In the genomic region with DNA sequence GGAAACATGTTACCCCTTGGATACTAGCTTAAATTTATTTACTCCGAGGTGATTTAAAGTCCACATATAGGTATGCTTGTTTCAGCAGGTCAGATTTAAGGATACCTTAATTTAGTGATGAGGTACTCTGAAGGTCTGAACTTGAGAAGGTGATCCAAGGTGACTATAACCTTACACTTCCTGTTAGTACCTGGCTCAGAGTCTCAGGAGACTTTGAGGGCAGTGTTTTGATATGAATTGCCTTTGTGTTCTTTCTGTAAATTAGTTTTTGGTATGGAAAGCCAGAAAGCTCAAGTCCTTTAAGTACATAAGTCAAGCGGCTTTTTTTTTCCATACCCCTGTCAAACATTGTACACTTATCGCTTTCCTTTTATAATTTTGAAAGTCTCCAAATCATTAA, we compare ENCODE assay signal across 15 cellular contexts.
DNase-seq lines count a peak whose midpoint lies in the region; ATAC-seq and TF ChIP-seq lines count a peak whose summit lies in the region.
"Had no signal": no experiment of that assay in that cellular context is flagged by ENCODE, and none has a peak within 500 bp of the region (broad histone marks: within the 10 kb centered on the region; RNA-seq: fewer than 3 reads in every experiment).

No MANE protein-coding gene starts in this region.

- CTCF ChIA-PET in HCT116 (lab: Charles Lee), result no interaction called here

- H3K4me1 Mint-ChIP-seq in stimulated activated memory B cell treated with anti-CD40 and anti-IgM and Interleukin-4, amounts not matched to agents 10 μg/mL and 1 μg/mL and 100 μg/mL, for 72 hours, result peaks cover 15% of the 10 kb centered on the region

- H3K4me3 ChIP-seq in HCT116 (replicated peaks in 1 of 2; ENCODE audit: low read depth in 1 of 2, low read length in 2 of 2) (peak overlapping the region in 1 of 2 experiments; percentile 35; a peak in 2 of 4 replicates), esophagus squamous epithelium (no peak overlapping the region), psoas muscle (no peak overlapping the region)
- H3K4me3 ChIP-seq: HAP-1, pancreas had no signal

- peak overlapping the region; percentile 86 for H3K27ac Mint-ChIP-seq in stimulated activated memory B cell treated with anti-CD40 and anti-IgM and Interleukin-4, amounts not matched to agents 10 μg/mL and 1 μg/mL and 100 μg/mL, for 72 hours

- RAD21 ChIA-PET in HCT116 (lab: Charles Lee; ENCODE audit: low non-redundant PET in 1 of 2, low total read pairs in 2 of 2, uncharacterized antibody in 2 of 2, unreplicated experiment in 2 of 2), result no interaction called here

- H3K27ac ChIP-seq in HCT116 (ENCODE audit: low read depth, low read length), result peak overlapping the region; percentile 88
- peak overlapping the region; percentile 41 to 90 (median 84) for H3K27ac ChIP-seq in esophagus squamous epithelium
- no peak overlapping the region for H3K27ac ChIP-seq in psoas muscle

- TF ChIP-seq CTCF in HCT116 (IDR thresholded peaks at IDR 0.05 in 2 of 3, conservative IDR thresholded peaks at IDR 0.05 in 1 of 3; ENCODE audit: borderline replicate concordance in 1 of 3, insufficient read depth in 1 of 3, low read depth in 2 of 3, low read length in 2 of 3) (no peak), esophagus squamous epithelium (IDR thresholded peaks at IDR 0.05) (no peak), psoas muscle (IDR thresholded peaks at IDR 0.05) (no peak)

- H3K27me3 ChIP-seq in HCT116 (ENCODE audit: insufficient read depth, low read length) (no peaks in the 10 kb centered on the region), esophagus squamous epithelium (no peaks in the 10 kb centered on the region), psoas muscle (ENCODE audit: insufficient read depth in 3 of 3, low read length in 2 of 3) (no peaks in the 10 kb centered on the region)
- H3K27me3 ChIP-seq: BE2C, pancreas had no signal

- POLR2A ChIA-PET in HCT116 (lab: Charles Lee), result interaction anchor here (1.3 to 1.8 kb wide), 2 partner anchors 15 to 571 kb away, joined by 3 to 10 read pairs; partner anchors contain the start of gene SOX4

- no peak for TF ChIP-seq RAD21 in HCT116 (IDR thresholded peaks at IDR 0.05; ENCODE audit: low read depth)

- H3K36me3 Mint-ChIP-seq in stimulated activated memory B cell treated with anti-CD40 and anti-IgM and Interleukin-4, amounts not matched to agents 10 μg/mL and 1 μg/mL and 100 μg/mL, for 72 hours, result peaks cover 13% of the 10 kb centered on the region

- H3K9me3 ChIP-seq in HCT116 (ENCODE audit: control insufficient read depth in 1 of 2, insufficient read depth in 1 of 2, low read depth in 1 of 2, low read length in 2 of 2), result no peaks in the 10 kb centered on the region; a peak in 1 of 4 replicates
- H3K9me3 ChIP-seq in esophagus squamous epithelium, result no peaks in the 10 kb centered on the region
- H3K9me3 ChIP-seq in psoas muscle, result no peaks in the 10 kb centered on the region
- H3K9me3 ChIP-seq: BE2C, HAP-1, pancreas had no signal

- no peaks in the 10 kb centered on the region for H3K27me3 Mint-ChIP-seq in stimulated activated memory B cell treated with anti-CD40 and anti-IgM and Interleukin-4, amounts not matched to agents 10 μg/mL and 1 μg/mL and 100 μg/mL, for 72 hours

- 77 to 79% methylated on average over 3 of the region's 3 CpGs for WGBS in esophagus squamous epithelium, 2 donors
- 88 to 93% (median 91%) methylated on average over 3 of the region's 3 CpGs for WGBS in psoas muscle, 3 donors

- no peaks in the 10 kb centered on the region for H3K9me3 Mint-ChIP-seq in stimulated activated memory B cell treated with anti-CD40 and anti-IgM and Interleukin-4, amounts not matched to agents 10 μg/mL and 1 μg/mL and 100 μg/mL, for 72 hours

- H3K4me1 ChIP-seq in HCT116 (ENCODE audit: control insufficient read depth in 1 of 2, insufficient read depth in 2 of 2, low read length in 2 of 2), result peaks cover 47 to 62% of the 10 kb centered on the region in 2 experiments
- H3K4me1 ChIP-seq in esophagus squamous epithelium, result peaks cover 0 to 28% (median 3%) of the 10 kb centered on the region in 3 donors
- H3K4me1 ChIP-seq in psoas muscle, result no peaks in the 10 kb centered on the region
- H3K4me1 ChIP-seq: BE2C had no signal

- H4K20me1 ChIP-seq in HCT116 (ENCODE audit: insufficient read depth), result no peaks in the 10 kb centered on the region

- 0 out of 2 replicates have a peak, but pooled peaks cover 2% of the 10 kb centered on the region for H3K9me2 ChIP-seq in HCT116 (ENCODE audit: insufficient read depth)

- ATAC-seq in HCT116, result peak; percentile 35; the same call in 1 of the 2 replicates
- ATAC-seq in stimulated activated memory B cell treated with anti-CD40 and anti-IgM and Interleukin-4, amounts not matched to agents 10 μg/mL and 1 μg/mL and 100 μg/mL, for 72 hours, result peak; percentile 49
- no peak for ATAC-seq in HG03432 (IDR thresholded peaks at IDR 0.05; ENCODE audit: unreplicated experiment)
- no peak for ATAC-seq in GM19452 (IDR thresholded peaks at IDR 0.05; ENCODE audit: unreplicated experiment)
- ATAC-seq in psoas muscle, result no peak

- DNase-seq in HCT116 (ENCODE audit: low read depth, low spot score) (no peak), NCI-H69 (lab: John Stamatoyannopoulos, UW) (peak; percentile 73), esophagus squamous epithelium (lab: John Stamatoyannopoulos, UW) (no peak), psoas muscle (no peak)
- DNase-seq: activated CD4-positive, alpha-beta T cell treated with anti-CD3 and anti-CD28 coated beads for 4 hours; activated gamma-delta T cell; BE2C; cerebellar nuclear complex; foreskin fibroblast; stimulated activated CD4-positive, alpha-beta T cell treated with anti-CD3 and anti-CD28 coated beads, Interleukin-4, amount 100 ng/mL, for 1 hour had no signal

- H3K36me3 ChIP-seq in HCT116 (ENCODE audit: control insufficient read depth in 1 of 2, insufficient read depth in 2 of 2, low read length in 2 of 2) (no peaks in the 10 kb centered on the region), esophagus squamous epithelium (no peaks in the 10 kb centered on the region), psoas muscle (ENCODE audit: insufficient read depth in 1 of 2, low read depth in 1 of 2) (no peaks in the 10 kb centered on the region)
- H3K36me3 ChIP-seq: BE2C, HAP-1, pancreas had no signal

- H2AFZ ChIP-seq in HCT116 (ENCODE audit: low read depth, low read length, poor library complexity, severe bottlenecking), result no peak overlapping the region

- H3K4me3 Mint-ChIP-seq in stimulated activated memory B cell treated with anti-CD40 and anti-IgM and Interleukin-4, amounts not matched to agents 10 μg/mL and 1 μg/mL and 100 μg/mL, for 72 hours, result no peak overlapping the region

- H3K4me2 ChIP-seq in HCT116 (ENCODE audit: low read length), result peak overlapping the region; percentile 71

- BruUV-seq in HCT116 (replicated peaks; lab: Mats Ljungman, UMichigan), result no TSS peak

- intact Hi-C loops in HCT116 (cut with micrococcal nuclease) (loop anchor here (1.0 kb wide), 1 partner anchor 564 kb away; no protein-coding TSS in a partner anchor), esophagus squamous epithelium (cut with DNase I) (no loop called here), psoas muscle (cut with DNase I) (no loop called here)

- no peak for TF ChIP-seq POLR2A in HCT116 (IDR thresholded peaks at IDR 0.05; ENCODE audit: borderline replicate concordance, extremely low read depth, insufficient read depth, insufficient read length)
- TF ChIP-seq POLR2A in esophagus squamous epithelium (IDR thresholded peaks at IDR 0.05), result no peak

- H3K9ac ChIP-seq in HCT116 (ENCODE audit: low read length), result peak overlapping the region; percentile 36

- H3K79me2 ChIP-seq in HCT116 (ENCODE audit: insufficient read depth, low read length), result no peaks in the 10 kb centered on the region

TF ChIP-seq in HCT116, 20 proteins besides CTCF, POLR2A, EP300 and RAD21:
- TF ChIP-seq CBX3 (IDR thresholded peaks at IDR 0.05; ENCODE audit: low read depth) (no peak), FOSL1 (IDR thresholded peaks at IDR 0.05; ENCODE audit: low read depth) (no peak), MAX (IDR thresholded peaks at IDR 0.05) (no peak), TCF7L2 (IDR thresholded peaks at IDR 0.05; ENCODE audit: borderline replicate concordance, extremely low read depth, insufficient read depth, insufficient read length) (no peak), SRF (IDR thresholded peaks at IDR 0.05; ENCODE audit: low read depth) (no peak), ZFX (IDR thresholded peaks at IDR 0.05) (no peak), ZNF274 (IDR thresholded peaks at IDR 0.05; ENCODE audit: low read depth, low read length) (no peak), JUND (IDR thresholded peaks at IDR 0.05) (no peak), EZH2phosphoT487 (IDR thresholded peaks at IDR 0.05; ENCODE audit: borderline replicate concordance) (no peak)

Comparison
In these comparisons a context has a peak if more than half of its experiments do, and no peak if none do; other contexts are left out.
1. ATAC-seq: peak in HCT116 (single experiment) and stimulated activated memory B cell treated with anti-CD40 and anti-IgM and Interleukin-4, amounts not matched to agents 10 μg/mL and 1 μg/mL and 100 μg/mL, for 72 hours (single experiment); none in HG03432 (single experiment), GM19452 (single experiment) and psoas muscle (0 of 4).